17 cellular contexts compared by ENCODE assay signal in the genomic region with DNA sequence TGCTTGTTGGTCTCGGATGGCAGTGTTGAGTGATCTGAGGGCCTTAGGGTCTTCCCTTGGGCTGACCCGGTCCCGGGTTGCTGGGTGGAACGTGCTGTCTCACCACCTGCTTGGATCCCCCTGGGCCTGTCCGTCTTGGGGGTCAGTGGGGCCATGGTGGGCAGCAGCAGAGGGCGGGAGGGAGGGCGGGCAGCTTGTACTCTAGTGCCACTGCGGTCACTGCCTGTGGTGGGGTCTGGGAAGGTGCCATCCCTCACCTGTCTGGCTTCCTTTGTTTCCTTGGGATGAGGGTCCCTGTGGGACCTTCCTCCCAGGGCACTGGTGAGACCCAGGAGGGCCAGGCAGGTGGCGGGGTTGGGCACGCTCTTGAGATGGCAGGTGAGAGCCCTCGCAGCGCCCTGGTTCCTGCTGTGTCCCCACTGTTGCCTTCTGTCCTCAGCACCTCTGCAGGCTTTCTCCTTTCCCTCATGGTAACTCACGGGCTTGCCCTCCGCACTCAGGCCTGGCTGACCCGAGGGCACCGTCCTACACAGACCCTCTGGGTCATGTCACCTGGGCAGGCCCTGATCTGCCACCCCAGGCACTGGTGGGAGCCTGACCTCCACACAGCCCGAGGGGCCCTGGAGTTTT. TPM values are rescaled to one million over a fixed set of nuclear protein-coding genes. Genes with fewer than 3 reads are reported as not detected.
A peak's percentile ranks its signal among the peaks of the same experiment; 100 is the strongest.
DNase-seq lines count a peak whose midpoint lies in the region; ATAC-seq and TF ChIP-seq lines count a peak whose summit lies in the region.
"Had no signal": no experiment of that assay in that cellular context is flagged by ENCODE, and none has a peak within 500 bp of the region (broad histone marks: within the 10 kb centered on the region; RNA-seq: fewer than 3 reads in every experiment).

No MANE protein-coding gene starts in this region.

- H3K4me3 ChIP-seq in endodermal cell (ENCODE audit: low read length) = no peak overlapping the region
- H3K4me3 ChIP-seq in ascending aorta = no peak overlapping the region
- no peak overlapping the region for H3K4me3 ChIP-seq in brain microvascular endothelial cell (ENCODE audit: low read depth, low read length)
- H3K4me3 ChIP-seq: GM23248 had no signal

- H3K27me3 Mint-ChIP-seq in activated naive CD8-positive, alpha-beta T cell treated with anti-CD3 and anti-CD28 coated beads, Interleukin-2, amount 10 ng/mL, durations not matched to agents 7 days and 5 days = no peaks in the 10 kb centered on the region
- H3K27me3 Mint-ChIP-seq in activated naive CD8-positive, alpha-beta T cell treated with anti-CD3 and anti-CD28 coated beads for 36 hours = no peaks in the 10 kb centered on the region
- no peaks in the 10 kb centered on the region for H3K27me3 Mint-ChIP-seq in T-cell
- H3K27me3 Mint-ChIP-seq in endodermal cell (ENCODE audit: insufficient read depth) = no peaks in the 10 kb centered on the region
- no peaks in the 10 kb centered on the region for H3K27me3 Mint-ChIP-seq in stimulated activated naive B cell treated with anti-CD40 and anti-IgM and Interleukin-4, amounts not matched to agents 10 μg/mL and 1 μg/mL and 100 μg/mL, for 72 hours
- H3K27me3 Mint-ChIP-seq: CD4-positive, alpha-beta memory T cell had no signal

- ATAC-seq in activated naive CD8-positive, alpha-beta T cell treated with anti-CD3 and anti-CD28 coated beads, Interleukin-2, amount 10 ng/mL, durations not matched to agents 7 days and 5 days (ENCODE audit: low read depth) = no peak
- no peak for ATAC-seq in T-cell (replicated peaks in 1 of 4)
- no peak for ATAC-seq in stimulated activated naive B cell treated with anti-CD40 and anti-IgM and Interleukin-4, amounts not matched to agents 10 μg/mL and 1 μg/mL and 100 μg/mL, for 72 hours (replicated peaks)

- H3K27me3 ChIP-seq in endodermal cell (ENCODE audit: control insufficient read depth, insufficient read depth, low read length, poor library complexity, severe bottlenecking) = no peaks in the 10 kb centered on the region
- no peaks in the 10 kb centered on the region for H3K27me3 ChIP-seq in ascending aorta
- no peaks in the 10 kb centered on the region for H3K27me3 ChIP-seq in brain microvascular endothelial cell (replicated peaks)

- H3K36me3 Mint-ChIP-seq in activated naive CD8-positive, alpha-beta T cell treated with anti-CD3 and anti-CD28 coated beads, Interleukin-2, amount 10 ng/mL, durations not matched to agents 7 days and 5 days = peaks cover 15% of the 10 kb centered on the region
- H3K36me3 Mint-ChIP-seq in activated naive CD8-positive, alpha-beta T cell treated with anti-CD3 and anti-CD28 coated beads for 36 hours = peaks cover 31% of the 10 kb centered on the region
- H3K36me3 Mint-ChIP-seq in T-cell (peaks cover 43% of the 10 kb centered on the region), endodermal cell (ENCODE audit: low read depth) (peaks cover 44% of the 10 kb centered on the region)
- H3K36me3 Mint-ChIP-seq in stimulated activated naive B cell treated with anti-CD40 and anti-IgM and Interleukin-4, amounts not matched to agents 10 μg/mL and 1 μg/mL and 100 μg/mL, for 72 hours = peaks cover 52 to 60% of the 10 kb centered on the region in 2 donors

- DNase-seq in activated naive CD8-positive, alpha-beta T cell treated with anti-CD3 and anti-CD28 coated beads, Interleukin-2, amount 10 ng/mL, durations not matched to agents 7 days and 5 days = no peak
- no peak for DNase-seq in activated naive CD8-positive, alpha-beta T cell treated with anti-CD3 and anti-CD28 coated beads for 36 hours
- DNase-seq in T-cell (no peak), endodermal cell (peak; percentile 35), ascending aorta (ENCODE audit: low spot score in 2 of 2) (no peak), NCI-H1105 (lab: John Stamatoyannopoulos, UW) (no peak), brain microvascular endothelial cell (no peak)
- DNase-seq in stimulated activated naive B cell treated with anti-CD40 and anti-IgM and Interleukin-4, amounts not matched to agents 10 μg/mL and 1 μg/mL and 100 μg/mL, for 72 hours = no peak
- DNase-seq: CD4-positive, alpha-beta memory T cell; DND-41; GDM1; NCI-H1436 treated with DMSO at 0.1 percent for 48 hours; NCI-H2081; NCI-H345; NCI-H748 treated with DMSO at 0.1 percent for 48 hours; SHP77 treated with DMSO at 0.1 percent for 48 hours had no signal

- no peaks in the 10 kb centered on the region for H3K9me3 Mint-ChIP-seq in activated naive CD8-positive, alpha-beta T cell treated with anti-CD3 and anti-CD28 coated beads, Interleukin-2, amount 10 ng/mL, durations not matched to agents 7 days and 5 days
- no peaks in the 10 kb centered on the region for H3K9me3 Mint-ChIP-seq in activated naive CD8-positive, alpha-beta T cell treated with anti-CD3 and anti-CD28 coated beads for 36 hours
- H3K9me3 Mint-ChIP-seq in T-cell (no peaks in the 10 kb centered on the region), endodermal cell (no peaks in the 10 kb centered on the region)
- H3K9me3 Mint-ChIP-seq in stimulated activated naive B cell treated with anti-CD40 and anti-IgM and Interleukin-4, amounts not matched to agents 10 μg/mL and 1 μg/mL and 100 μg/mL, for 72 hours = no peaks in the 10 kb centered on the region
- H3K9me3 Mint-ChIP-seq: CD4-positive, alpha-beta memory T cell had no signal

- CTCF ChIA-PET in T-cell (lab: Charles Lee) = no interaction called here

- H3K36me3 ChIP-seq in endodermal cell (ENCODE audit: control insufficient read depth, insufficient read depth, low read length) (peaks cover 43% of the 10 kb centered on the region), ascending aorta (peaks cover 43 to 56% of the 10 kb centered on the region in 2 donors), brain microvascular endothelial cell (replicated peaks) (peaks cover 20% of the 10 kb centered on the region)

- H3K27ac ChIP-seq in endodermal cell (ENCODE audit: low read depth, low read length) (no peak overlapping the region), ascending aorta (no peak overlapping the region), brain microvascular endothelial cell (no peak overlapping the region)
- H3K27ac ChIP-seq: GM23248 had no signal

- H3K27ac Mint-ChIP-seq in activated naive CD8-positive, alpha-beta T cell treated with anti-CD3 and anti-CD28 coated beads, Interleukin-2, amount 10 ng/mL, durations not matched to agents 7 days and 5 days = peak overlapping the region; percentile 24
- no peak overlapping the region for H3K27ac Mint-ChIP-seq in activated naive CD8-positive, alpha-beta T cell treated with anti-CD3 and anti-CD28 coated beads for 36 hours
- H3K27ac Mint-ChIP-seq in T-cell (peak overlapping the region; percentile 19 to 71), endodermal cell (peak overlapping the region; percentile 27)
- peak overlapping the region; percentile 59 for H3K27ac Mint-ChIP-seq in stimulated activated naive B cell treated with anti-CD40 and anti-IgM and Interleukin-4, amounts not matched to agents 10 μg/mL and 1 μg/mL and 100 μg/mL, for 72 hours

- in situ Hi-C loops in brain microvascular endothelial cell (cut with HindIII; ENCODE audit: low pct_ligation_motif_present, low sequenced_read_pairs) = no loop called here

- intact Hi-C loops in ascending aorta (cut with DNase I) = loop anchor here (5.0 kb wide), 1 partner anchor 101 kb away; no protein-coding TSS in a partner anchor

- H3K4me3 Mint-ChIP-seq in activated naive CD8-positive, alpha-beta T cell treated with anti-CD3 and anti-CD28 coated beads, Interleukin-2, amount 10 ng/mL, durations not matched to agents 7 days and 5 days = no peak overlapping the region
- H3K4me3 Mint-ChIP-seq in activated naive CD8-positive, alpha-beta T cell treated with anti-CD3 and anti-CD28 coated beads for 36 hours = no peak overlapping the region
- H3K4me3 Mint-ChIP-seq in T-cell (no peak overlapping the region), endodermal cell (no peak overlapping the region)
- no peak overlapping the region for H3K4me3 Mint-ChIP-seq in stimulated activated naive B cell treated with anti-CD40 and anti-IgM and Interleukin-4, amounts not matched to agents 10 μg/mL and 1 μg/mL and 100 μg/mL, for 72 hours
- H3K4me3 Mint-ChIP-seq: CD4-positive, alpha-beta memory T cell had no signal

- H3K4me1 Mint-ChIP-seq in activated naive CD8-positive, alpha-beta T cell treated with anti-CD3 and anti-CD28 coated beads, Interleukin-2, amount 10 ng/mL, durations not matched to agents 7 days and 5 days = peaks cover 17% of the 10 kb centered on the region
- H3K4me1 Mint-ChIP-seq in activated naive CD8-positive, alpha-beta T cell treated with anti-CD3 and anti-CD28 coated beads for 36 hours = peaks cover 11% of the 10 kb centered on the region
- H3K4me1 Mint-ChIP-seq in T-cell = peaks cover 20 to 32% (median 30%) of the 10 kb centered on the region in 3 donors
- peaks cover 6% of the 10 kb centered on the region for H3K4me1 Mint-ChIP-seq in endodermal cell
- peaks cover 26 to 43% of the 10 kb centered on the region in 2 donors for H3K4me1 Mint-ChIP-seq in stimulated activated naive B cell treated with anti-CD40 and anti-IgM and Interleukin-4, amounts not matched to agents 10 μg/mL and 1 μg/mL and 100 μg/mL, for 72 hours

- no peaks in the 10 kb centered on the region for H3K9me3 ChIP-seq in endodermal cell (ENCODE audit: control insufficient read depth, low read length)
- H3K9me3 ChIP-seq in ascending aorta = no peaks in the 10 kb centered on the region

- TF ChIP-seq CTCF in endodermal cell (conservative IDR thresholded peaks at IDR 0.05) (no peak), ascending aorta (IDR thresholded peaks at IDR 0.05) (no peak), brain microvascular endothelial cell (IDR thresholded peaks at IDR 0.05; ENCODE audit: low read depth, low read length, missing control alignments) (no peak)

- no peaks in the 10 kb centered on the region for H3K4me1 ChIP-seq in endodermal cell (ENCODE audit: control insufficient read depth, insufficient read depth, low read length)
- H3K4me1 ChIP-seq in ascending aorta = peaks cover 1 to 2% of the 10 kb centered on the region in 2 donors

- WGBS in endodermal cell (ENCODE audit: insufficient coverage in 1 of 2, insufficient read length in 1 of 2), 2 experiments = 87 to 90% methylated on average over 9 to 17 of the region's 17 CpGs

- no peak overlapping the region for H3K9ac ChIP-seq in endodermal cell (ENCODE audit: extremely low read depth, low read length, poor library complexity, severe bottlenecking)
- H3K9ac ChIP-seq: GM23248 had no signal

- POLR2A ChIA-PET in activated naive CD8-positive, alpha-beta T cell treated with anti-CD3 and anti-CD28 coated beads, Interleukin-2, amount 10 ng/mL, durations not matched to agents 7 days and 5 days (lab: Charles Lee) = no interaction called here
- POLR2A ChIA-PET in T-cell (lab: Charles Lee) = no interaction called here

RNA-seq across cellular contexts. Expression of gene TBC1D22A, which starts 34.2 kb away (rescaled TPM):
- 10 to 100 TPM; 47.2 to 49.1 TPM for total RNA-seq in activated naive CD8-positive, alpha-beta T cell treated with anti-CD3 and anti-CD28 coated beads, Interleukin-2, amount 10 ng/mL, durations not matched to agents 7 days and 5 days
- 10 to 100 TPM; 42.1 to 42.4 TPM for total RNA-seq in activated naive CD8-positive, alpha-beta T cell treated with anti-CD3 and anti-CD28 coated beads for 36 hours
- total RNA-seq in T-cell (10 to 100 TPM; 38.3 to 67.8 (median 57.7) TPM), endodermal cell (10 to 100 TPM; 21.0 to 27.9 TPM), ascending aorta (87.8 TPM)
- 11.4 TPM for polyA plus RNA-seq in endodermal cell (2013, experiment 1 of 2)
- 11.7 TPM for polyA plus RNA-seq in endodermal cell (2013, experiment 2 of 2)

RNA-seq across cellular contexts. Expression of gene CERK, which starts 58.6 kb away (rescaled TPM):
- total RNA-seq in activated naive CD8-positive, alpha-beta T cell treated with anti-CD3 and anti-CD28 coated beads, Interleukin-2, amount 10 ng/mL, durations not matched to agents 7 days and 5 days = 10 to 100 TPM; 90.8 to 94.9 TPM
- 10 to 100 TPM; 38.1 to 41.3 TPM for total RNA-seq in activated naive CD8-positive, alpha-beta T cell treated with anti-CD3 and anti-CD28 coated beads for 36 hours
- total RNA-seq in T-cell (100 to 1,000 TPM in 3 of 5 donors, 10 to 100 TPM in 2; 77.4 to 155 (median 125) TPM), endodermal cell (10 to 100 TPM; 54.9 to 57.6 TPM), ascending aorta (27.5 TPM)
- polyA plus RNA-seq in endodermal cell (2013, experiment 1 of 2) = 63.5 TPM
- polyA plus RNA-seq in endodermal cell (2013, experiment 2 of 2) = 60.5 TPM
